In the genomic region with DNA sequence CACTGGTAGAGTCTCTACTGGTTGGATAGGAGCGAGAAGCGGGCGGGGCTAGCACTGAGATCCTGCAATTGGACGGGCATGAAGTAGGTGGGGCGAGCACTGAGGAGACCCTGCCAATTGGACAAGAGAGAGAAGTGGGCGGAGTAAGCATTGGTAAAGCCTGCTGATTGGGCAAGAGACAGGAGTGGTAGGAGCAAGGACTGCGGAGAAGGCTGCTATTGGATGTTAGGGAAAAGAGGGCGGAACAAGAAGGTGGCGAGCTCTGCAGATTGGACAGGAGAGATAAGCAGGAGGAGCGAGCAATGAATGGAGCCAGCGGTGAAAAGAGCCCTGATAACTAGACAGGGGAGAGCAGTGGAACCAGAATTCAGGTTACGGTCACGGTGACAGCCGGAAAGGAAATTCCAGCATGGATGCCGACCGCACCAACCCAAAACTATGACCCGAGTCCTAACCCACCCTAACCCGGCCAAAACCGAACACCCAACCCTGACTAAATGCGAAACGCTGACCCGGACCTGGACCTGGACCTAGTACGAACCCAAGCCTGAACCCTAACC, we compare ENCODE assay signal across 9 cellular contexts. TPM values are rescaled to one million over a fixed set of nuclear protein-coding genes. Genes with fewer than 3 reads are reported as not detected.
DNase-seq lines count a peak whose midpoint lies in the region; ATAC-seq lines count a peak whose summit lies in the region.
"Had no signal": no experiment of that assay in that cellular context is flagged by ENCODE, and none has a peak within 500 bp of the region (broad histone marks: within the 10 kb centered on the region; RNA-seq: fewer than 3 reads in every experiment).

No MANE protein-coding gene starts in this region.

- H3K27ac Mint-ChIP-seq in T-helper 2 cell treated with Interferon-gamma antibody and Interleukin-4, amounts not matched to agents 5 μg/mL and 100 μg/mL, for 36 hours = no peak overlapping the region
- H3K27ac Mint-ChIP-seq: CD4-positive, CD25-positive, alpha-beta regulatory T cell had no signal

- no peak for ATAC-seq in HG02763 (IDR thresholded peaks at IDR 0.05; ENCODE audit: unreplicated experiment)

- peak; percentile 40 for DNase-seq in activated CD4-positive, CD25-positive, alpha-beta regulatory T cell treated with anti-CD3 and anti-CD28 coated beads, Interleukin-2, amount 50 U/mL, for 72 hours
- DNase-seq in activated CD4-positive, CD25-positive, alpha-beta regulatory T cell (lab: John Stamatoyannopoulos, UW) = no peak
- peak; percentile 12 for DNase-seq in T-helper 2 cell treated with Interferon-gamma antibody and Interleukin-4, amounts not matched to agents 5 μg/mL and 100 μg/mL, for 36 hours (ENCODE audit: low spot score)
- DNase-seq in cardiac septum (ENCODE audit: low spot score) (peak; percentile 63), NCI-H446 treated with DMSO at 0.1 percent for 48 hours (lab: John Stamatoyannopoulos, UW) (no peak), foreskin melanocyte (no peak)
- peak; percentile 71 for DNase-seq in stimulated activated CD8-positive, alpha-beta memory T cell treated with anti-CD3 and anti-CD28 coated beads, Interleukin-4, amount 100 ng/mL, for 48 hours

- intact Hi-C loops in cardiac septum (cut with DNase I) = loop anchor here (2.0 kb wide), 1 partner anchor 245 kb away; no protein-coding TSS in a partner anchor

- H3K9me3 Mint-ChIP-seq in T-helper 2 cell treated with Interferon-gamma antibody and Interleukin-4, amounts not matched to agents 5 μg/mL and 100 μg/mL, for 36 hours = no peaks in the 10 kb centered on the region
- H3K9me3 Mint-ChIP-seq: CD4-positive, CD25-positive, alpha-beta regulatory T cell had no signal

- no peaks in the 10 kb centered on the region for H3K4me1 Mint-ChIP-seq in T-helper 2 cell treated with Interferon-gamma antibody and Interleukin-4, amounts not matched to agents 5 μg/mL and 100 μg/mL, for 36 hours (ENCODE audit: low read depth)

- H3K36me3 Mint-ChIP-seq in T-helper 2 cell treated with Interferon-gamma antibody and Interleukin-4, amounts not matched to agents 5 μg/mL and 100 μg/mL, for 36 hours (ENCODE audit: low read depth) = no peaks in the 10 kb centered on the region
- H3K36me3 Mint-ChIP-seq: CD4-positive, CD25-positive, alpha-beta regulatory T cell had no signal

- H3K4me3 Mint-ChIP-seq in T-helper 2 cell treated with Interferon-gamma antibody and Interleukin-4, amounts not matched to agents 5 μg/mL and 100 μg/mL, for 36 hours = no peak overlapping the region

- H3K27me3 Mint-ChIP-seq in T-helper 2 cell treated with Interferon-gamma antibody and Interleukin-4, amounts not matched to agents 5 μg/mL and 100 μg/mL, for 36 hours (ENCODE audit: low read depth) = peaks cover 3% of the 10 kb centered on the region
- H3K27me3 Mint-ChIP-seq: CD4-positive, CD25-positive, alpha-beta regulatory T cell had no signal

RNA-seq across cellular contexts. Expression of a gene that starts 4.8 kb away (rescaled TPM):
- total RNA-seq in cardiac septum = not detected
- total RNA-seq: CD4-positive, CD25-positive, alpha-beta regulatory T cell had no signal

RNA-seq across cellular contexts. Expression of a gene that starts 39.3 kb away (rescaled TPM):
- total RNA-seq in cardiac septum = 6.4 TPM
- total RNA-seq: CD4-positive, CD25-positive, alpha-beta regulatory T cell had no signal

Comparison
In these comparisons a context has a peak if more than half of its experiments do, and no peak if none do; other contexts are left out.
1. DNase-seq: peak in activated CD4-positive, CD25-positive, alpha-beta regulatory T cell treated with anti-CD3 and anti-CD28 coated beads, Interleukin-2, amount 50 U/mL, for 72 hours (single experiment), T-helper 2 cell treated with Interferon-gamma antibody and Interleukin-4, amounts not matched to agents 5 μg/mL and 100 μg/mL, for 36 hours (single experiment), cardiac septum (single experiment) and stimulated activated CD8-positive, alpha-beta memory T cell treated with anti-CD3 and anti-CD28 coated beads, Interleukin-4, amount 100 ng/mL, for 48 hours (single experiment); none in activated CD4-positive, CD25-positive, alpha-beta regulatory T cell (0 of 4), NCI-H446 treated with DMSO at 0.1 percent for 48 hours (single experiment) and foreskin melanocyte (single experiment).